Comparison of ENCODE assay signal across 16 cellular contexts in genomic region chr21:35478096-35479080, GRCh38.
DNase-seq lines count a peak whose midpoint lies in the region; ATAC-seq and TF ChIP-seq lines count a peak whose summit lies in the region.
"Had no signal": no experiment of that assay in that cellular context is flagged by ENCODE, and none has a peak within 500 bp of the region (broad histone marks: within the 10 kb centered on the region; RNA-seq: fewer than 3 reads in every experiment).

No MANE protein-coding gene starts in this region.

- peak overlapping the region in 3 of 9 donors; percentile 50 to 81 (median 69) for H3K27ac Mint-ChIP-seq in naive thymus-derived CD4-positive, alpha-beta T cell
- H3K27ac Mint-ChIP-seq: T-cell had no signal

- no peak overlapping the region for H3K4me3 ChIP-seq in astrocyte of the spinal cord (ENCODE audit: low read depth, low read length)
- no peak overlapping the region for H3K4me3 ChIP-seq in naive thymus-derived CD4-positive, alpha-beta T cell (ENCODE audit: low read length)
- no peak overlapping the region for H3K4me3 ChIP-seq in OCI-LY7 (ENCODE audit: low read depth, low read length, poor library complexity, severe bottlenecking)
- no peak overlapping the region for H3K4me3 ChIP-seq in esophagus squamous epithelium
- H3K4me3 ChIP-seq: gastrocnemius medialis, mucosa of descending colon, upper lobe of left lung had no signal

- CTCF ChIA-PET in naive thymus-derived CD4-positive, alpha-beta T cell (lab: Charles Lee) = interaction anchor here (0.6 kb wide), 1 partner anchor 23 kb away, joined by 3 read pairs; no protein-coding TSS in a partner anchor
- CTCF ChIA-PET in OCI-LY7 (lab: Charles Lee; ENCODE audit: unreplicated experiment) = no interaction called here

- H3K27ac ChIP-seq in naive thymus-derived CD4-positive, alpha-beta T cell (ENCODE audit: low read depth, low read length) = no peak overlapping the region
- H3K27ac ChIP-seq in OCI-LY7 (ENCODE audit: low read depth, low read length, poor library complexity, severe bottlenecking) (no peak overlapping the region), esophagus squamous epithelium (peak overlapping the region in 1 of 4 donors; percentile 2)
- H3K27ac ChIP-seq: C4-2B, gastrocnemius medialis had no signal

- H3K4me1 ChIP-seq in naive thymus-derived CD4-positive, alpha-beta T cell (ENCODE audit: control insufficient read depth in 2 of 2, insufficient read depth in 2 of 2, low read length in 2 of 2) = peaks cover 0 to 25% of the 10 kb centered on the region in 2 donors
- no peaks in the 10 kb centered on the region for H3K4me1 ChIP-seq in OCI-LY7 (ENCODE audit: insufficient read depth, low read length, poor library complexity, severe bottlenecking)
- H3K4me1 ChIP-seq in esophagus squamous epithelium = peaks cover 0 to 13% (median 0%) of the 10 kb centered on the region in 3 donors

- peaks cover 27 to 50% (median 44%) of the 10 kb centered on the region in 7 donors for H3K4me1 Mint-ChIP-seq in naive thymus-derived CD4-positive, alpha-beta T cell

- POLR2A ChIA-PET in naive thymus-derived CD4-positive, alpha-beta T cell (lab: Charles Lee) = interaction anchor here (0.7 kb wide), 1 partner anchor 15 kb away, joined by 3 read pairs; no protein-coding TSS in a partner anchor
- POLR2A ChIA-PET in OCI-LY7 (lab: Charles Lee) = interaction anchor here (1.3 kb wide), 1 partner anchor 18 kb away, joined by 3 read pairs; no protein-coding TSS in a partner anchor

- H2AFZ ChIP-seq in OCI-LY7 (ENCODE audit: low read length) = no peak overlapping the region

- DNase-seq in CD1c-positive myeloid dendritic cell (ENCODE audit: extremely low spot score) (peak; percentile 76), M059J (ENCODE audit: low read depth) (peak; percentile 82), astrocyte of the spinal cord (ENCODE audit: low read depth, low spot score) (peak; percentile 33), OCI-LY7 (ENCODE audit: low spot score) (no peak), UCSD-AML1 (lab: John Stamatoyannopoulos, UW; ENCODE audit: unreplicated experiment) (no peak), esophagus squamous epithelium (lab: John Stamatoyannopoulos, UW) (no peak)
- no peak for DNase-seq in naive thymus-derived CD4-positive, alpha-beta T cell
- DNase-seq: activated CD4-positive, alpha-beta T cell treated with anti-CD3 and anti-CD28 coated beads for 4 hours; effector CD8-positive, alpha-beta T cell; gastrocnemius medialis; mucosa of descending colon; NCI-H1048; NCI-H2171 treated with DMSO at 0.1 percent for 48 hours; T-cell; upper lobe of left lung had no signal

- peaks cover 0 to 5% (median 0%) of the 10 kb centered on the region in 5 donors for H3K27me3 Mint-ChIP-seq in naive thymus-derived CD4-positive, alpha-beta T cell

- H3K79me2 ChIP-seq in OCI-LY7 (ENCODE audit: insufficient read depth, low read depth, low read length) = no peaks in the 10 kb centered on the region

- no peaks in the 10 kb centered on the region for H3K36me3 ChIP-seq in naive thymus-derived CD4-positive, alpha-beta T cell (ENCODE audit: control insufficient read depth in 2 of 3, insufficient read depth in 3 of 3, low read length in 3 of 3)
- H3K36me3 ChIP-seq in OCI-LY7 (ENCODE audit: insufficient read depth, low read length) (no peaks in the 10 kb centered on the region), esophagus squamous epithelium (no peaks in the 10 kb centered on the region)
- H3K36me3 ChIP-seq: gastrocnemius medialis, upper lobe of left lung had no signal

- peaks cover 0 to 13% (median 4%) of the 10 kb centered on the region in 11 donors for H3K9me3 Mint-ChIP-seq in naive thymus-derived CD4-positive, alpha-beta T cell

- peak; percentile 45 for ATAC-seq in naive thymus-derived CD4-positive, alpha-beta T cell
- ATAC-seq: gastrocnemius medialis, mucosa of descending colon, T-cell had no signal

- no peak for TF ChIP-seq POLR2A in esophagus squamous epithelium (IDR thresholded peaks at IDR 0.05)

- no peaks in the 10 kb centered on the region for H4K20me1 ChIP-seq in OCI-LY7 (ENCODE audit: insufficient read depth, low read length)

- H3K36me3 Mint-ChIP-seq in naive thymus-derived CD4-positive, alpha-beta T cell = peaks cover 2 to 25% (median 7%) of the 10 kb centered on the region in 5 donors

- intact Hi-C loops in naive thymus-derived CD4-positive, alpha-beta T cell (cut with micrococcal nuclease) = loop anchor here in 1 of 2 donors (5.0 kb wide), 1 partner anchor 49 kb away; no protein-coding TSS in a partner anchor
- intact Hi-C loops in OCI-LY7 (cut with micrococcal nuclease; ENCODE audit: unreplicated experiment) = no loop called here
- intact Hi-C loops in esophagus squamous epithelium (cut with DNase I) = no loop called here

- WGBS in esophagus squamous epithelium, 2 donors = 46 to 58% methylated on average over 5 of the region's 5 CpGs

- no peaks in the 10 kb centered on the region for H3K27me3 ChIP-seq in naive thymus-derived CD4-positive, alpha-beta T cell (ENCODE audit: control insufficient read depth in 2 of 2, insufficient read depth in 2 of 2, low read length in 2 of 2)
- H3K27me3 ChIP-seq in esophagus squamous epithelium = peaks cover 0 to 4% (median 0%) of the 10 kb centered on the region in 4 donors
- H3K27me3 ChIP-seq: gastrocnemius medialis, upper lobe of left lung had no signal

- no peaks in the 10 kb centered on the region for H3K9me2 ChIP-seq in OCI-LY7 (ENCODE audit: insufficient read depth, low read length)

- peak overlapping the region in 5 of 10 donors; percentile 1 to 59 (median 12) for H3K4me3 Mint-ChIP-seq in naive thymus-derived CD4-positive, alpha-beta T cell
- H3K4me3 Mint-ChIP-seq: T-cell had no signal

- in situ Hi-C loops in astrocyte of the spinal cord (cut with HindIII; ENCODE audit: low sequenced_read_pairs) = no loop called here

- no peak overlapping the region for H3K4me2 ChIP-seq in OCI-LY7 (ENCODE audit: low read length)

- TF ChIP-seq CTCF in astrocyte of the spinal cord (IDR thresholded peaks at IDR 0.05; ENCODE audit: low read depth, low read length) (no peak), OCI-LY7 (conservative IDR thresholded peaks at IDR 0.05; ENCODE audit: low read length) (no peak), esophagus squamous epithelium (IDR thresholded peaks at IDR 0.05) (no peak)

- BruUV-seq in OCI-LY7 (replicated peaks; lab: Mats Ljungman, UMichigan) = no TSS peak

- no peaks in the 10 kb centered on the region for H3K9me3 ChIP-seq in naive thymus-derived CD4-positive, alpha-beta T cell (ENCODE audit: control insufficient read depth in 2 of 3, low read length in 3 of 3)
- H3K9me3 ChIP-seq in OCI-LY7 (ENCODE audit: low read length) = no peaks in the 10 kb centered on the region; the same call in 1 of the 2 replicates
- no peaks in the 10 kb centered on the region for H3K9me3 ChIP-seq in esophagus squamous epithelium
- H3K9me3 ChIP-seq: gastrocnemius medialis, mucosa of descending colon, upper lobe of left lung had no signal

Comparison
In these comparisons a context has a peak if more than half of its experiments do, and no peak if none do; other contexts are left out.
1. DNase-seq: peak in CD1c-positive myeloid dendritic cell (single experiment), M059J (single experiment) and astrocyte of the spinal cord (single experiment); none in naive thymus-derived CD4-positive, alpha-beta T cell (0 of 9), OCI-LY7 (single experiment), UCSD-AML1 (single experiment) and esophagus squamous epithelium (single experiment).